Comparison of ENCODE assay signal across 14 cellular contexts in genomic region chr2:47568164-47568861, GRCh38. TPM values are rescaled to one million over a fixed set of nuclear protein-coding genes. Genes with fewer than 3 reads are reported as not detected.
DNase-seq lines count a peak whose midpoint lies in the region; ATAC-seq, FAIRE-seq and TF ChIP-seq lines count a peak whose summit lies in the region.
"Had no signal": no experiment of that assay in that cellular context is flagged by ENCODE, and none has a peak within 500 bp of the region (broad histone marks: within the 10 kb centered on the region; RNA-seq: fewer than 3 reads in every experiment).

No MANE protein-coding gene starts in this region.

- no peaks in the 10 kb centered on the region for H3K9me2 ChIP-seq in neural cell (ENCODE audit: insufficient read depth, low read length)

- TF ChIP-seq CTCF in K562 (IDR thresholded peaks at IDR 0.05 in 2 of 3, conservative IDR thresholded peaks at IDR 0.05 in 1 of 3; ENCODE audit: insufficient read depth in 2 of 3, low read depth in 1 of 3, low read length in 3 of 3) (no peak), neural cell (IDR thresholded peaks at IDR 0.05; ENCODE audit: poor library complexity, severe bottlenecking) (no peak)

- H3K27ac ChIP-seq in K562 (ENCODE audit: extremely low read depth, low read depth, low read length) (no peak overlapping the region), neural cell (ENCODE audit: low read length) (peak overlapping the region; percentile 60)

- no peak overlapping the region for H3K4me3 ChIP-seq in K562
- peak overlapping the region; percentile 83 for H3K4me3 ChIP-seq in neural cell (ENCODE audit: low read length)

- TF ChIP-seq RAD21 in K562 (CRISPR knock-in tag; conservative IDR thresholded peaks at IDR 0.05 in 1 of 2, IDR thresholded peaks at IDR 0.05 in 1 of 2) (no peak), neural cell (conservative IDR thresholded peaks at IDR 0.05) (no peak)

- WGBS in K562 (ENCODE audit: insufficient coverage, low coverage, missing lambda C conversion rate): 0% methylated on average over 1 of the region's 1 CpG

- H2AFZ ChIP-seq in K562 (ENCODE audit: low read depth, low read length) (no peak overlapping the region), neural cell (ENCODE audit: low read depth, low read length) (no peak overlapping the region)

- H3K4me2 ChIP-seq in K562 (ENCODE audit: insufficient read depth, low read length) (no peak overlapping the region), neural cell (ENCODE audit: low read length) (peak overlapping the region; percentile 62)

- BruUV-seq in K562 (replicated peaks; lab: Mats Ljungman, UMichigan): no TSS peak

- no peaks in the 10 kb centered on the region for H3K79me2 ChIP-seq in K562 (ENCODE audit: control insufficient read depth, insufficient read depth, low read length)
- peaks cover 4% of the 10 kb centered on the region for H3K79me2 ChIP-seq in neural cell (replicated peaks; ENCODE audit: insufficient read depth, low read length)

- no peak for TF ChIP-seq POLR2A in K562 (conservative IDR thresholded peaks at IDR 0.05)

- peaks cover 0 to 23% of the 10 kb centered on the region in 2 experiments; a peak in 3 of 5 replicates for H3K4me1 ChIP-seq in K562 (replicated peaks in 1 of 2; ENCODE audit: control insufficient read depth in 2 of 2, insufficient read depth in 2 of 2, low read length in 2 of 2)

- FAIRE-seq in K562 (lab: Jason Lieb, UNC): no peak
- FAIRE-seq: endometrium had no signal

- H3K27me3 ChIP-seq in K562 (ENCODE audit: control insufficient read depth in 2 of 2, insufficient read depth in 2 of 2, low read length in 2 of 2) (peaks cover 25 to 39% of the 10 kb centered on the region in 2 experiments), neural cell (ENCODE audit: insufficient read depth, low read depth, low read length) (peaks cover 51% of the 10 kb centered on the region)

- CTCF ChIA-PET in K562 (lab: Yijun Ruan, JAX; ENCODE audit: low intra/inter-chr PET ratio): no interaction called here

- ATAC-seq in K562: no peak
- no peak for ATAC-seq in activated CD4-positive, CD25-positive, alpha-beta regulatory T cell treated with anti-CD3 and anti-CD28 coated beads, Interleukin-2, amount 50 U/mL, for 24 hours
- no peak for ATAC-seq in GM18519 (IDR thresholded peaks at IDR 0.05; ENCODE audit: low FRiP score, unreplicated experiment)
- ATAC-seq: left ventricle myocardium superior had no signal

- H3F3A ChIP-seq in neural cell (ENCODE audit: insufficient read depth, low read length, poor library complexity, severe bottlenecking): no peaks in the 10 kb centered on the region

- H3K9ac ChIP-seq in K562 (ENCODE audit: insufficient read depth in 1 of 2, low read depth in 2 of 2, low read length in 2 of 2) (no peak overlapping the region), neural cell (ENCODE audit: low read length) (peak overlapping the region; percentile 67)

- H3K9me3 ChIP-seq in K562 (replicated peaks; ENCODE audit: control insufficient read depth, insufficient read depth, low read depth, low read length) (no peaks in the 10 kb centered on the region), neural cell (ENCODE audit: low read length) (no peaks in the 10 kb centered on the region)

- no peaks in the 10 kb centered on the region; the same call in 1 of the 2 replicates for H4K20me1 ChIP-seq in K562 (replicated peaks; ENCODE audit: control insufficient read depth, insufficient read depth, low read length)
- no peaks in the 10 kb centered on the region for H4K20me1 ChIP-seq in neural cell (ENCODE audit: insufficient read depth)

- peak in 2 of 3 experiments; percentile 38 to 54 for DNase-seq in NCI-H1417 (lab: John Stamatoyannopoulos, UW)
- DNase-seq in NCI-H1417 treated with DMSO at 0.1 percent for 48 hours (lab: John Stamatoyannopoulos, UW): no peak
- peak; percentile 54 for DNase-seq in NCI-H2029 (lab: John Stamatoyannopoulos, UW)
- no peak for DNase-seq in K562 (ENCODE audit: extremely low read depth in 1 of 4, low spot score in 3 of 4)
- DNase-seq in effector CD8-positive, alpha-beta T cell (lab: John Stamatoyannopoulos, UW): no peak
- DNase-seq: 8988T; activated CD4-positive, alpha-beta T cell treated with anti-CD3 and anti-CD28 coated beads for 48 hours; Calu3; left ventricle myocardium superior; NK-92 treated with Interleukin-12 subunit alpha and Interleukin-12 subunit beta, amount 100 ng/mL, for 24 hours had no signal

- intact Hi-C loops in K562 (cut with micrococcal nuclease): no loop called here

- POLR2A ChIA-PET in K562 (lab: Yijun Ruan, JAX): interaction anchor here (0.6 kb wide), 2 partner anchors 19 to 1251 kb away, joined by 3 to 6 read pairs; no protein-coding TSS in a partner anchor

- no peaks in the 10 kb centered on the region for H3K36me3 ChIP-seq in K562 (ENCODE audit: control insufficient read depth, insufficient read depth, low read length)
- H3K36me3 ChIP-seq in neural cell (ENCODE audit: insufficient read depth, low read length): no peaks in the 10 kb centered on the region

- in situ Hi-C loops in K562 (cut with MboI): no loop called here

- no peaks in the 10 kb centered on the region for H3K9me1 ChIP-seq in K562 (ENCODE audit: control insufficient read depth, insufficient read depth, low read length)

- TF ChIP-seq EP300 in K562 (IDR thresholded peaks at IDR 0.05; ENCODE audit: low read length): no peak
- no peak for TF ChIP-seq EP300 in neural cell (conservative IDR thresholded peaks at IDR 0.05; ENCODE audit: poor library complexity, severe bottlenecking)

TF ChIP-seq in K562, 482 proteins besides CTCF, POLR2A, EP300 and RAD21:
- peak; percentile 63 for TF ChIP-seq RFX1 (IDR thresholded peaks at IDR 0.05)
- TF ChIP-seq ETS1 (conservative IDR thresholded peaks at IDR 0.05; ENCODE audit: control insufficient read depth, low read depth, low read length): no peak
- TF ChIP-seq ATF3 (IDR thresholded peaks at IDR 0.05): peak; percentile 29
- TF ChIP-seq ATF3 (CRISPR knock-in tag; conservative IDR thresholded peaks at IDR 0.05): no peak

TF ChIP-seq in neural cell, 6 proteins besides CTCF, POLR2A, EP300 and RAD21:
- TF ChIP-seq SMC3 (conservative IDR thresholded peaks at IDR 0.05; ENCODE audit: poor library complexity) (no peak), MXI1 (conservative IDR thresholded peaks at IDR 0.05; ENCODE audit: poor library complexity, severe bottlenecking) (peak; percentile 58)
TF ChIP-seq in neural cell: peak in this region for 1.

RNA-seq across cellular contexts. Expression of gene KCNK12, which starts 2.5 kb away (rescaled TPM):
- total RNA-seq in K562 (2011; cell fraction: chromatin; rRNA removed; ENCODE audit: low replicate concordance): not detected in 2 replicates
- under 0.01 TPM in 1 of 2 replicates, not detected in the other for total RNA-seq in K562 (2011; cell fraction: nucleolus; rRNA removed)
- 0.15 TPM in 1 of 2 replicates, not detected in the other for total RNA-seq in K562 (2011; cell fraction: nucleoplasm; rRNA removed)
- total RNA-seq in K562 (2014; rRNA removed) (not detected in 2 replicates), K562 (2014; rRNA removed; fragmentation: Illumina TruSeq; extraction: Trizol) (not detected in 2 replicates), K562 (2015; rRNA removed; fragmentation: Illumina TruSeq; extraction: Trizol) (not detected in 2 replicates), K562 (2021) (not detected in 2 replicates)
- polyA plus RNA-seq in K562 (2011; rRNA removed) (not detected in 2 replicates), K562 (2014; fragmentation: Illumina TruSeq; extraction: Trizol) (not detected in 2 replicates), K562 (2014; fragmentation: Nextera tagmentation; extraction: Ambion mirVana) (under 1 TPM in 1 of 2 experiments, not detected in 1; 0.04 TPM), K562 (2014; rRNA removed) (not detected in 2 replicates), neural cell (4.1 and 4.6 TPM in 2 replicates)
- not detected in 2 replicates for polyA plus RNA-seq in K562 (2011; cell fraction: cytosol; rRNA removed)
- polyA plus RNA-seq in K562 (2011; cell fraction: nucleus; rRNA removed): not detected in 2 replicates
- 0.13 and 0.22 TPM in 2 replicates for polyA plus RNA-seq in K562 (2012)
- not detected in 2 replicates for polyA minus RNA-seq in K562 (2011; rRNA and poly(A)+ RNA removed)
- polyA minus RNA-seq in K562 (2011; cell fraction: cytosol; rRNA and poly(A)+ RNA removed): not detected in 2 replicates
- under 0.01 and 0.11 TPM in 2 replicates for polyA minus RNA-seq in K562 (2011; cell fraction: nucleus; rRNA and poly(A)+ RNA removed)
- polyA minus RNA-seq in neural cell: 8.9 and 9.0 TPM in 2 replicates
- total RNA-seq: Calu3 had no signal

Comparison
In these comparisons a context has a peak if more than half of its experiments do, and no peak if none do; other contexts are left out.
1. DNase-seq: peak in NCI-H1417 (2 of 3) and NCI-H2029 (single experiment); none in NCI-H1417 treated with DMSO at 0.1 percent for 48 hours (single experiment), K562 (0 of 4) and effector CD8-positive, alpha-beta T cell (single experiment).